20 cellular contexts compared by ENCODE assay signal in the genomic region with DNA sequence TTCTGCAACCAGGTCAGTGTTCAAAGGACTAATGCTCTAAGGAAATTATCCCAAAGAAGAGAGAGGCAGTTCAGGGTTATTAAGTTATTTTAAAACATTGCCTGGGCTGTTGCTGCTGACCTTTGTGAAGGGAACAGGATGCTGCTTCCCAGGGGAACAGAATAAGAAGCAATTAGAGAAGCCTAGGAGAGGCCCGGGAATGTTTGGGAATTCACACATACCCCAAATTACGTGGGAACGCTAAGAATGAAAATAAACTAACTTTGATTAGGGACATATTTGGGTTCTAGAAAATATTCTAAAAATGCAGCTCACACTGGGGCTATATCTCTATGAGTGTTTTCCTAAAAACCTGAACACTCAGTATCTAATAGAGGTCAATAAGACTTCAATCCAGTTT.
DNase-seq lines count a peak whose midpoint lies in the region; ATAC-seq and TF ChIP-seq lines count a peak whose summit lies in the region.
"Had no signal": no experiment of that assay in that cellular context is flagged by ENCODE, and none has a peak within 500 bp of the region (broad histone marks: within the 10 kb centered on the region; RNA-seq: fewer than 3 reads in every experiment).

No MANE protein-coding gene starts in this region.

- H3K27ac ChIP-seq in brain microvascular endothelial cell (peak overlapping the region; percentile 29), left ventricle myocardium inferior (replicated peaks) (peak overlapping the region; percentile 69), gastrocnemius medialis (peak overlapping the region in 3 of 4 donors; percentile 3 to 46 (median 39))
- H3K27ac ChIP-seq: body of pancreas had no signal

- H3K4me1 Mint-ChIP-seq in activated T-cell treated with anti-CD3 and anti-CD28 coated beads, Interleukin-2, amount 50 U/mL, for 4 hours (ENCODE audit: low read depth) = no peaks in the 10 kb centered on the region
- H3K4me1 Mint-ChIP-seq: activated B cell treated with CpG ODN at 0.5 μM for 24 hours; CD14-positive monocyte; stimulated activated naive CD8-positive, alpha-beta T cell treated with anti-CD3 and anti-CD28 coated beads, Interleukin-15, amount 100 ng/mL, for 72 hours had no signal

- H3K36me3 ChIP-seq in brain microvascular endothelial cell (replicated peaks) (no peaks in the 10 kb centered on the region), left ventricle myocardium inferior (no peaks in the 10 kb centered on the region), gastrocnemius medialis (no peaks in the 10 kb centered on the region)

- TF ChIP-seq POLR2A in gastrocnemius medialis (IDR thresholded peaks at IDR 0.05) = no peak

- H3K27me3 ChIP-seq in brain microvascular endothelial cell (replicated peaks) (no peaks in the 10 kb centered on the region), left ventricle myocardium inferior (ENCODE audit: low read depth) (no peaks in the 10 kb centered on the region), gastrocnemius medialis (no peaks in the 10 kb centered on the region)
- H3K27me3 ChIP-seq: body of pancreas had no signal

- H3K9me3 ChIP-seq in left ventricle myocardium inferior (replicated peaks) = no peaks in the 10 kb centered on the region
- H3K9me3 ChIP-seq in gastrocnemius medialis = no peaks in the 10 kb centered on the region
- H3K9me3 ChIP-seq: body of pancreas had no signal

- TF ChIP-seq CTCF in brain microvascular endothelial cell (IDR thresholded peaks at IDR 0.05; ENCODE audit: low read depth, low read length, missing control alignments) (no peak), left ventricle myocardium inferior (IDR thresholded peaks at IDR 0.05; ENCODE audit: borderline replicate concordance) (no peak), gastrocnemius medialis (IDR thresholded peaks at IDR 0.05 in 4 of 5, conservative IDR thresholded peaks at IDR 0.05 in 1 of 5) (no peak)

- intact Hi-C loops in left ventricle myocardium inferior (cut with micrococcal nuclease) = no loop called here
- intact Hi-C loops in gastrocnemius medialis (cut with DNase I; ENCODE audit: low total_unique reads) = no loop called here

- peak in 1 of 2 donors; percentile 47 for ATAC-seq in gastrocnemius medialis
- no peak for ATAC-seq in HG03520 (IDR thresholded peaks at IDR 0.05; ENCODE audit: unreplicated experiment)
- ATAC-seq in activated T-cell treated with anti-CD3 and anti-CD28 coated beads, Interleukin-2, amount 50 U/mL, for 4 hours = no peak
- ATAC-seq: body of pancreas; stimulated activated naive CD8-positive, alpha-beta T cell treated with anti-CD3 and anti-CD28 coated beads, Interleukin-15, amount 100 ng/mL, for 72 hours had no signal

- H3K4me3 ChIP-seq in brain microvascular endothelial cell (ENCODE audit: low read depth, low read length) (no peak overlapping the region), left ventricle myocardium inferior (no peak overlapping the region), gastrocnemius medialis (no peak overlapping the region)
- H3K4me3 ChIP-seq: body of pancreas had no signal

- no peaks in the 10 kb centered on the region for H3K27me3 Mint-ChIP-seq in activated T-cell treated with anti-CD3 and anti-CD28 coated beads, Interleukin-2, amount 50 U/mL, for 4 hours (ENCODE audit: low read depth)
- H3K27me3 Mint-ChIP-seq: activated B cell treated with CpG ODN at 0.5 μM for 24 hours; stimulated activated naive CD8-positive, alpha-beta T cell treated with anti-CD3 and anti-CD28 coated beads, Interleukin-15, amount 100 ng/mL, for 72 hours had no signal

- in situ Hi-C loops in brain microvascular endothelial cell (cut with HindIII; ENCODE audit: low pct_ligation_motif_present, low sequenced_read_pairs) = no loop called here
- in situ Hi-C loops in gastrocnemius medialis (cut with MboI; ENCODE audit: low sequenced_read_pairs in 4 of 4) = no loop called here

- no peaks in the 10 kb centered on the region for H3K9me3 Mint-ChIP-seq in activated T-cell treated with anti-CD3 and anti-CD28 coated beads, Interleukin-2, amount 50 U/mL, for 4 hours
- H3K9me3 Mint-ChIP-seq: activated B cell treated with CpG ODN at 0.5 μM for 24 hours; stimulated activated naive CD8-positive, alpha-beta T cell treated with anti-CD3 and anti-CD28 coated beads, Interleukin-15, amount 100 ng/mL, for 72 hours had no signal

- no peak overlapping the region for H3K4me3 Mint-ChIP-seq in activated T-cell treated with anti-CD3 and anti-CD28 coated beads, Interleukin-2, amount 50 U/mL, for 4 hours
- H3K4me3 Mint-ChIP-seq: activated B cell treated with CpG ODN at 0.5 μM for 24 hours; CD14-positive monocyte; stimulated activated naive CD8-positive, alpha-beta T cell treated with anti-CD3 and anti-CD28 coated beads, Interleukin-15, amount 100 ng/mL, for 72 hours had no signal

- H3K36me3 Mint-ChIP-seq in activated T-cell treated with anti-CD3 and anti-CD28 coated beads, Interleukin-2, amount 50 U/mL, for 4 hours (ENCODE audit: insufficient read depth) = no peaks in the 10 kb centered on the region
- H3K36me3 Mint-ChIP-seq: CD14-positive monocyte had no signal

- H3K4me1 ChIP-seq in left ventricle myocardium inferior (peaks cover 28% of the 10 kb centered on the region), gastrocnemius medialis (no peaks in the 10 kb centered on the region)
- H3K4me1 ChIP-seq: body of pancreas had no signal

- DNase-seq in GM04503 (ENCODE audit: low read depth) = peak; percentile 66
- peak; percentile 34 for DNase-seq in brain microvascular endothelial cell
- no peak for DNase-seq in left ventricle myocardium inferior
- no peak for DNase-seq in gastrocnemius medialis
- no peak for DNase-seq in activated CD4-positive, alpha-beta T cell treated with anti-CD3 and anti-CD28 coated beads, Interleukin-2, amount 50 U/mL, for 1 hour
- no peak for DNase-seq in iPS-NIHi7 (ENCODE audit: extremely low spot score)
- no peak for DNase-seq in activated T-cell treated with anti-CD3 and anti-CD28 coated beads, Interleukin-2, amount 50 U/mL, for 4 hours
- DNase-seq: activated B cell treated with CpG ODN at 0.5 μM for 24 hours; activated naive CD4-positive, alpha-beta T cell; body of pancreas; DMS53; dorsolateral prefrontal cortex; midbrain; NCI-H1105 treated with DMSO at 0.1 percent for 48 hours; NCI-H2171 treated with DMSO at 0.1 percent for 48 hours; stimulated activated CD4-positive, alpha-beta T cell treated with anti-CD3 and anti-CD28 coated beads, Interleukin-15, amount 100 ng/mL, for 24 hours; stimulated activated naive CD8-positive, alpha-beta T cell treated with anti-CD3 and anti-CD28 coated beads, Interleukin-15, amount 100 ng/mL, for 72 hours; T-helper 2 cell had no signal

Comparison
In these comparisons a context has a peak if more than half of its experiments do, and no peak if none do; other contexts are left out.
1. DNase-seq: peak in GM04503 (single experiment) and brain microvascular endothelial cell (single experiment); none in left ventricle myocardium inferior (single experiment), gastrocnemius medialis (0 of 2), activated CD4-positive, alpha-beta T cell treated with anti-CD3 and anti-CD28 coated beads, Interleukin-2, amount 50 U/mL, for 1 hour (single experiment), iPS-NIHi7 (single experiment) and activated T-cell treated with anti-CD3 and anti-CD28 coated beads, Interleukin-2, amount 50 U/mL, for 4 hours (single experiment).
2. Peak in every context shown above with its lines, with median percentiles within 50 percentile points of each other: H3K27ac ChIP-seq.